8 cellular contexts compared by ENCODE assay signal in genomic region chr13:18211752-18212560, GRCh38.
DNase-seq lines count a peak whose midpoint lies in the region; ATAC-seq and TF ChIP-seq lines count a peak whose summit lies in the region.
"Not testable (repeated sequence)": the region's sequence is repeated elsewhere in the genome, so short reads cannot be mapped to it uniquely, and the experiment has no call there.

No MANE protein-coding gene starts in this region.

- not testable (repeated sequence) for H3K79me2 ChIP-seq in GM23338 (replicated peaks; ENCODE audit: insufficient read depth)

- not testable (repeated sequence) for H2AFZ ChIP-seq in GM23338

- not testable (repeated sequence) for H3K27ac ChIP-seq in GM23338 (ENCODE audit: low read depth); Peyer's patch; ovary; upper lobe of right lung

- not testable (repeated sequence) for H3K36me3 ChIP-seq in GM23338 (ENCODE audit: insufficient read depth); Peyer's patch; ovary; upper lobe of right lung

- not testable (repeated sequence) for H3K27ac Mint-ChIP-seq in GM23338

- intact Hi-C loops in left ventricle myocardium superior (cut with micrococcal nuclease); ovary (cut with DNase I); upper lobe of right lung (cut with DNase I): not testable (repeated sequence)

- not testable (repeated sequence) for H3K4me3 ChIP-seq in GM23338, Peyer's patch, ovary, upper lobe of right lung

- peak; percentile 40 for DNase-seq in GM23338 (ENCODE audit: low spot score)
- DNase-seq in Peyer's patch: peak in 2 of 3 donors; percentile 41 to 51
- peak; percentile 3 for DNase-seq in amniotic epithelial cell (ENCODE audit: low read depth)
- peak; percentile 41 for DNase-seq in left ventricle myocardium superior
- peak in 3 of 5 donors; percentile 14 to 45 (median 28) for DNase-seq in ovary
- not testable (repeated sequence) for DNase-seq in upper lobe of right lung

- ATAC-seq in GM18870 (IDR thresholded peaks at IDR 0.05; ENCODE audit: unreplicated experiment) (peak; percentile 61), GM23338 (peak; percentile 79), HG03159 (IDR thresholded peaks at IDR 0.05; ENCODE audit: unreplicated experiment) (peak; percentile 82), left ventricle myocardium superior (peak; percentile 94), upper lobe of right lung (peak; percentile 93)

- not testable (repeated sequence) for H3K4me1 ChIP-seq in GM23338 (ENCODE audit: insufficient read depth); Peyer's patch; ovary (ENCODE audit: insufficient read depth); upper lobe of right lung

- not testable (repeated sequence) for H4K20me1 ChIP-seq in GM23338 (replicated peaks; ENCODE audit: insufficient read depth)

- not testable (repeated sequence) for TF ChIP-seq POLR2A in Peyer's patch (IDR thresholded peaks at IDR 0.05); ovary (IDR thresholded peaks at IDR 0.05)

- peaks cover 15% of the 10 kb centered on the region for H3K36me3 Mint-ChIP-seq in GM23338 (ENCODE audit: low read depth)

- H3K4me3 Mint-ChIP-seq in GM23338: not testable (repeated sequence)

- not testable (repeated sequence) for TF ChIP-seq CTCF in GM23338 (conservative IDR thresholded peaks at IDR 0.05; ENCODE audit: low read depth in 2 of 2); Peyer's patch (IDR thresholded peaks at IDR 0.05); ovary (IDR thresholded peaks at IDR 0.05); upper lobe of right lung (IDR thresholded peaks at IDR 0.05)

- not testable (repeated sequence) for H3K4me1 Mint-ChIP-seq in GM23338

- H3F3A ChIP-seq in GM23338 (replicated peaks; ENCODE audit: low read depth): not testable (repeated sequence)

- H3K27me3 ChIP-seq in GM23338 (ENCODE audit: insufficient read depth); Peyer's patch; ovary; upper lobe of right lung: not testable (repeated sequence)

- not testable (repeated sequence) for H3K9me3 ChIP-seq in Peyer's patch, ovary, upper lobe of right lung

- H3K4me2 ChIP-seq in GM23338: not testable (repeated sequence)

- not testable (repeated sequence) for TF ChIP-seq EP300 in ovary (IDR thresholded peaks at IDR 0.05)

- WGBS in ovary, 3 donors: 70 to 75% (median 73%) methylated on average over 5 of the region's 5 CpGs

- H3K9me2 ChIP-seq in GM23338 (ENCODE audit: insufficient read depth): not testable (repeated sequence)

- H3K9me3 Mint-ChIP-seq in GM23338: peaks cover 43% of the 10 kb centered on the region

- H3K27me3 Mint-ChIP-seq in GM23338 (ENCODE audit: insufficient read depth, low read depth, poor library complexity): peaks cover 10% of the 10 kb centered on the region
